ENCODE assay signal across 12 cellular contexts in genomic region chr6:72636215-72636614, GRCh38. TPM values are rescaled to one million over a fixed set of nuclear protein-coding genes. Genes with fewer than 3 reads are reported as not detected.
DNase-seq lines count a peak whose midpoint lies in the region; ATAC-seq, FAIRE-seq and TF ChIP-seq lines count a peak whose summit lies in the region.
"Had no signal": no experiment of that assay in that cellular context is flagged by ENCODE, and none has a peak within 500 bp of the region (broad histone marks: within the 10 kb centered on the region; RNA-seq: fewer than 3 reads in every experiment).

No MANE protein-coding gene starts in this region.

- no peak overlapping the region for H3K4me3 ChIP-seq in right cardiac atrium (ENCODE audit: low read length)
- H3K4me3 ChIP-seq in coronary artery, result no peak overlapping the region
- no peak overlapping the region for H3K4me3 ChIP-seq in body of pancreas
- H3K4me3 ChIP-seq: left ventricle myocardium inferior had no signal

- no peak overlapping the region for H3K27ac ChIP-seq in right cardiac atrium (ENCODE audit: low read length)
- H3K27ac ChIP-seq in coronary artery, result no peak overlapping the region
- H3K27ac ChIP-seq in body of pancreas, result no peak overlapping the region
- H3K27ac ChIP-seq: left ventricle myocardium inferior had no signal

- H3K4me1 Mint-ChIP-seq in activated T-cell treated with anti-CD3 and anti-CD28 coated beads, Interleukin-2, amount 50 U/mL, for 72 hours (ENCODE audit: low read depth), result peaks cover 1% of the 10 kb centered on the region

- WGBS in right cardiac atrium, result 89% methylated on average over 2 of the region's 2 CpGs
- 72 to 76% methylated on average over 2 of the region's 2 CpGs for whole genome bisulfite sequencing in body of pancreas, 2 donors

- H3K36me3 ChIP-seq in body of pancreas (replicated peaks in 1 of 2; ENCODE audit: insufficient read depth in 1 of 2, low read depth in 2 of 2), result no peaks in the 10 kb centered on the region
- H3K36me3 ChIP-seq: left ventricle myocardium inferior had no signal

- intact Hi-C loops in right cardiac atrium (cut with DNase I) (no loop called here), body of pancreas (cut with DNase I) (no loop called here)

- no peak for TF ChIP-seq CTCF in coronary artery (IDR thresholded peaks at IDR 0.05)
- no peak for TF ChIP-seq CTCF in body of pancreas (IDR thresholded peaks at IDR 0.05)

- H3K27ac Mint-ChIP-seq in activated T-cell treated with anti-CD3 and anti-CD28 coated beads, Interleukin-2, amount 50 U/mL, for 72 hours, result no peak overlapping the region
- H3K27ac Mint-ChIP-seq: brain had no signal

- peak; percentile 55 for FAIRE-seq in GM18507 (lab: Jason Lieb, UNC)

- ATAC-seq in GM19467 (IDR thresholded peaks at IDR 0.05; ENCODE audit: unreplicated experiment) (peak; percentile 88), HG02852 (IDR thresholded peaks at IDR 0.05; ENCODE audit: unreplicated experiment) (peak; percentile 98), HG03442 (IDR thresholded peaks at IDR 0.05; ENCODE audit: unreplicated experiment) (peak; percentile 96), right cardiac atrium (no peak), body of pancreas (no peak)
- no peak for ATAC-seq in activated T-cell treated with anti-CD3 and anti-CD28 coated beads, Interleukin-2, amount 50 U/mL, for 72 hours (replicated peaks in 1 of 2)

- DNase-seq in GM18507 (ENCODE audit: extremely low spot score, insufficient read length, low read depth) (no peak), right cardiac atrium (no peak), coronary artery (ENCODE audit: low spot score) (no peak), body of pancreas (no peak)
- no peak for DNase-seq in activated T-cell treated with anti-CD3 and anti-CD28 coated beads, Interleukin-2, amount 50 U/mL, for 72 hours
- DNase-seq: left ventricle myocardium inferior, NCI-H1436, SK-N-SH had no signal

- peaks cover 2 to 8% of the 10 kb centered on the region in 2 donors for H3K36me3 Mint-ChIP-seq in activated T-cell treated with anti-CD3 and anti-CD28 coated beads, Interleukin-2, amount 50 U/mL, for 72 hours (ENCODE audit: insufficient read depth in 2 of 2)
- H3K36me3 Mint-ChIP-seq: brain had no signal

- H3K27me3 Mint-ChIP-seq in activated T-cell treated with anti-CD3 and anti-CD28 coated beads, Interleukin-2, amount 50 U/mL, for 72 hours (ENCODE audit: low read depth), result no peaks in the 10 kb centered on the region

- H3K27me3 ChIP-seq in right cardiac atrium (ENCODE audit: control insufficient read depth, insufficient read depth) (no peaks in the 10 kb centered on the region), body of pancreas (no peaks in the 10 kb centered on the region)

- no peaks in the 10 kb centered on the region for H3K9me3 Mint-ChIP-seq in activated T-cell treated with anti-CD3 and anti-CD28 coated beads, Interleukin-2, amount 50 U/mL, for 72 hours

- no peaks in the 10 kb centered on the region for H3K9me3 ChIP-seq in right cardiac atrium (ENCODE audit: control insufficient read depth, low read length)
- H3K9me3 ChIP-seq in body of pancreas, result no peaks in the 10 kb centered on the region
- H3K9me3 ChIP-seq: left ventricle myocardium inferior, SK-N-SH had no signal

- no peak overlapping the region for H3K4me3 Mint-ChIP-seq in activated T-cell treated with anti-CD3 and anti-CD28 coated beads, Interleukin-2, amount 50 U/mL, for 72 hours
- H3K4me3 Mint-ChIP-seq: brain had no signal

- H3K4me1 ChIP-seq in right cardiac atrium (ENCODE audit: control insufficient read depth, insufficient read depth, low read length) (no peaks in the 10 kb centered on the region), body of pancreas (no peaks in the 10 kb centered on the region)
- H3K4me1 ChIP-seq: left ventricle myocardium inferior had no signal

- no peak for TF ChIP-seq POLR2A in body of pancreas (IDR thresholded peaks at IDR 0.05)

RNA-seq across cellular contexts. Expression of gene KCNQ5, which starts 14.4 kb away (rescaled TPM):
- 1 to 10 TPM; 6.1 to 9.8 TPM for total RNA-seq in activated T-cell treated with anti-CD3 and anti-CD28 coated beads, Interleukin-2, amount 50 U/mL, for 72 hours
- total RNA-seq in right cardiac atrium, result under 1 TPM in 3 of 4 donors, not detected in 1; 0.20 to 0.68 (median 0.47) TPM
- 0.25 TPM for polyA plus RNA-seq in right cardiac atrium
- total RNA-seq in body of pancreas, result 1 to 10 TPM; 1.0 to 1.6 TPM

Comparison
In these comparisons a context has a peak if more than half of its experiments do, and no peak if none do; other contexts are left out.
1. ATAC-seq: peak in GM19467 (single experiment), HG02852 (single experiment) and HG03442 (single experiment); none in activated T-cell treated with anti-CD3 and anti-CD28 coated beads, Interleukin-2, amount 50 U/mL, for 72 hours (0 of 2), right cardiac atrium (0 of 2) and body of pancreas (single experiment).